19 cellular contexts compared by ENCODE assay signal in genomic region chr4:167906851-167907250, GRCh38.
"Had no signal": no experiment of that assay in that cellular context is flagged by ENCODE, and none has a peak within 500 bp of the region (broad histone marks: within the 10 kb centered on the region; RNA-seq: fewer than 3 reads in every experiment).

No MANE protein-coding gene starts in this region.

- H3K4me2 ChIP-seq: smooth muscle cell had no signal

- H3K9me3 ChIP-seq: gastrocnemius medialis, transverse colon, uterus had no signal

- DNase-seq: activated CD4-positive, alpha-beta T cell treated with anti-CD3 and anti-CD28 coated beads for 1 hour; activated T-cell treated with anti-CD3 and anti-CD28 coated beads, Interleukin-2, amount 50 U/mL, for 1 hour; effector CD4-positive, alpha-beta T cell; gastrocnemius medialis; head of caudate nucleus; hypothalamus; islet precursor cell; left colon; naive B cell; occipital lobe; posterior cingulate gyrus; stimulated activated CD4-positive, alpha-beta T cell treated with anti-CD3 and anti-CD28 coated beads, Interleukin-15, amount 100 ng/mL, for 24 hours; stimulated activated CD4-positive, alpha-beta T cell treated with anti-CD3 and anti-CD28 coated beads, Interleukin-2, amount 100 ng/mL, for 48 hours; stimulated activated CD8-positive, alpha-beta memory T cell treated with anti-CD3 and anti-CD28 coated beads, Interleukin-4, amount 100 ng/mL, for 48 hours; stimulated activated naive B cell treated with anti-CD40 and anti-IgM and Interleukin-4, amounts not matched to agents 10 μg/mL and 1 μg/mL and 100 μg/mL, for 72 hours; transverse colon; uterus had no signal

- H3K27ac ChIP-seq: cardiac muscle cell, gastrocnemius medialis, transverse colon, uterus had no signal

- H3K27me3 ChIP-seq: cardiac muscle cell, gastrocnemius medialis, transverse colon, uterus had no signal

- H3K4me1 ChIP-seq: gastrocnemius medialis, transverse colon, uterus had no signal

- H3K4me3 ChIP-seq: cardiac muscle cell, gastrocnemius medialis, smooth muscle cell, transverse colon, uterus had no signal

- H3K36me3 ChIP-seq: cardiac muscle cell, gastrocnemius medialis, transverse colon, uterus had no signal
